8 cellular contexts compared by ENCODE assay signal in genomic region chr17:58328195-58329034, GRCh38. TPM values are rescaled to one million over a fixed set of nuclear protein-coding genes. Genes with fewer than 3 reads are reported as not detected.
DNase-seq lines count a peak whose midpoint lies in the region; ATAC-seq and TF ChIP-seq lines count a peak whose summit lies in the region.

TSS of gene TSPOAP1 (minus strand) at chr17:58328795. CDS start at chr17:58327920, 875 bp downstream.

- H3K4me1 Mint-ChIP-seq in chondrocyte (ENCODE audit: low read depth): no peaks in the 10 kb centered on the region

- H3K27me3 ChIP-seq in GM06990 (replicated peaks; ENCODE audit: control insufficient read depth, insufficient read depth, low read length) (no peaks in the 10 kb centered on the region), neuron (ENCODE audit: insufficient read depth, low read length) (peaks cover 21% of the 10 kb centered on the region), thymus (ENCODE audit: control insufficient read depth, insufficient read depth) (no peaks in the 10 kb centered on the region)

- peak; percentile 92 for DNase-seq in GM06990 (ENCODE audit: extremely low read depth, insufficient read length)
- peak; percentile 86 for DNase-seq in UCSD-AML1 (lab: John Stamatoyannopoulos, UW; ENCODE audit: unreplicated experiment)
- peak; percentile 78 for DNase-seq in chondrocyte (ENCODE audit: low spot score)

- H3K4me3 Mint-ChIP-seq in chondrocyte (ENCODE audit: unreplicated experiment): no peak within 1 kb of the TSS

- H3K9me3 ChIP-seq in neuron (ENCODE audit: low read length) (no peaks in the 10 kb centered on the region), thymus (ENCODE audit: control insufficient read depth) (no peaks in the 10 kb centered on the region)

- no peaks in the 10 kb centered on the region for H3K9me3 Mint-ChIP-seq in chondrocyte (ENCODE audit: low read depth)

- peak within 1 kb of the TSS; percentile 83 for H3K27ac ChIP-seq in thymus (ENCODE audit: low read depth)

- no peaks in the 10 kb centered on the region for H3K36me3 Mint-ChIP-seq in chondrocyte (ENCODE audit: low read depth)

- 3% methylated on average over 23 of the region's 23 CpGs for WGBS in thymus

- H3K27me3 Mint-ChIP-seq in chondrocyte (ENCODE audit: low read depth): peaks cover 7% of the 10 kb centered on the region

- no peak for TF ChIP-seq CTCF in GM06990 (IDR thresholded peaks at IDR 0.05; ENCODE audit: insufficient read depth, low read length, poor library complexity, severe bottlenecking)
- TF ChIP-seq CTCF in chondrocyte (IDR thresholded peaks at IDR 0.05): no peak

- peak within 1 kb of the TSS; percentile 58 for H2AFZ ChIP-seq in neuron (ENCODE audit: low read depth, low read length)

- peaks cover 14% of the 10 kb centered on the region for H3K36me3 ChIP-seq in GM06990 (ENCODE audit: control insufficient read depth, insufficient read depth, low read length)
- no peaks in the 10 kb centered on the region for H3K36me3 ChIP-seq in neuron (ENCODE audit: insufficient read depth, low read length)
- H3K36me3 ChIP-seq in thymus (ENCODE audit: control insufficient read depth, insufficient read depth): peaks cover 25% of the 10 kb centered on the region

- H3K4me1 ChIP-seq in neuron (ENCODE audit: insufficient read depth, low read length): peaks cover 34% of the 10 kb centered on the region
- H3K4me1 ChIP-seq in thymus (ENCODE audit: control insufficient read depth, insufficient read depth, low read length): peaks cover 31% of the 10 kb centered on the region

- ATAC-seq in HG02763 (IDR thresholded peaks at IDR 0.05; ENCODE audit: unreplicated experiment): peak; percentile 14
- ATAC-seq in HG03439 (IDR thresholded peaks at IDR 0.05; ENCODE audit: unreplicated experiment): no peak
- ATAC-seq in HG03159 (IDR thresholded peaks at IDR 0.05; ENCODE audit: unreplicated experiment): no peak

- H3K27ac Mint-ChIP-seq in chondrocyte (ENCODE audit: unreplicated experiment): no peak within 1 kb of the TSS

- H3K4me3 ChIP-seq in GM06990 (replicated peaks; ENCODE audit: low read depth, low read length) (peak within 1 kb of the TSS; percentile 92), neuron (ENCODE audit: low read length) (peak within 1 kb of the TSS; percentile 52), thymus (ENCODE audit: low read length) (peak within 1 kb of the TSS; percentile 84)

RNA-seq across cellular contexts. Expression of gene TSPOAP1, which starts in this region (rescaled TPM):
- 1.3 to 2.0 TPM in 2 of 3 replicates, not detected in the other for total RNA-seq in chondrocyte
- polyA plus RNA-seq in thymus: 45.2 TPM
